1 cellular context compared by ENCODE assay signal in the genomic region with DNA sequence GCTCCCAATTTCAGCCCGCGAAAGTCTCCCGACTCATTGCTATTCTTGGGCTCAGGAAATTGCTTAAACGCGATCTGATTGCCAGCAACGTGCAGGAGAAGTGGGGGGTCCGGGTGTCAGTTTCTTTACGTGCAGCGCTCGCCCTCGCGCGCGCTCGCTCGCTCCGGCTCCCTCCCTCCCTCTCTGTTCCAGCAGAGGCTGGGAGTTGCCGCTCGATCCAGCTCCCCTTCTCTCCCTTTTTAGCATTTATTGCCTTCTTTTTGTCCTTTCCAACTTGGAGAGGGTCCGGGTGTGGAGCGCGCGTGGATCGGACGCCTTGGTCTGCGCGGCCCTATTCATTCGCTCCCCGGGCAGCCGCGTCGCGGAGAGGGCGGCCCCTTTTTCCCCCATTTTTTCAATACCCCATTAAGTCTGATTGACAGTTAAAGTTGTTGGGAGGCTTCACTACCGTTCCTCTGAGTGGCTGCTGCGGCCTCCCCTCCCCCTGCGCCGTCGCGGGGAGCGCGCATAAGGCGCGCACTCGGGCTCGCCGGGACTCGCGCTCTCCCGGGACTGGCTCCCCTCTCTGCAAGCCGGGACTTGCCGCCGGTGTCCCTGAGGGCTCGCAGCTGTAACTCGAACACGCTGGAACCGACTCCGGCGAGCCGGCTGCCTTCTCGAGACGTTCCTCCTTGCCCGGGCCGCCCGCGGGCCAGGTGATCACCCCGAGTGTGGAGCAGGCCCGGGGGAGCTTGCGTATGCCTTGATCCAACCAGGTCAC.
TF ChIP-seq lines count a peak whose summit lies in the region.

A gene with protein sequence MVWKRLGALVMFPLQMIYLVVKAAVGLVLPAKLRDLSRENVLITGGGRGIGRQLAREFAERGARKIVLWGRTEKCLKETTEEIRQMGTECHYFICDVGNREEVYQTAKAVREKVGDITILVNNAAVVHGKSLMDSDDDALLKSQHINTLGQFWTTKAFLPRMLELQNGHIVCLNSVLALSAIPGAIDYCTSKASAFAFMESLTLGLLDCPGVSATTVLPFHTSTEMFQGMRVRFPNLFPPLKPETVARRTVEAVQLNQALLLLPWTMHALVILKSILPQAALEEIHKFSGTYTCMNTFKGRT (minus strand): TSS at position 310 of the 760 bp plus-strand sequence. CDS start 862 bp downstream, outside the sequence.

TF ChIP-seq in K562, 482 proteins besides CTCF, POLR2A, EP300 and RAD21 (continued from another document):
- TF ChIP-seq, protein P1, sequence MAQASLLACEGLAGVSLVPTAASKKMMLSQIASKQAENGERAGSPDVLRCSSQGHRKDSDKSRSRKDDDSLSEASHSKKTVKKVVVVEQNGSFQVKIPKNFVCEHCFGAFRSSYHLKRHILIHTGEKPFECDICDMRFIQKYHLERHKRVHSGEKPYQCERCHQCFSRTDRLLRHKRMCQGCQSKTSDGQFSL (CRISPR knock-in tag; IDR thresholded peaks at IDR 0.05), result peak; percentile 56
- TF ChIP-seq, protein P1 (tag; IDR thresholded peaks at IDR 0.05), result peak in 1 of 2 experiments; percentile 73; a peak in 2 of 4 replicates
- TF ChIP-seq ZNF232 (CRISPR knock-in tag; IDR thresholded peaks at IDR 0.05), result peak; percentile 57; the same call in 1 of the 2 replicates
- TF ChIP-seq ATF7 (IDR thresholded peaks at IDR 0.05), result peak; percentile 61
- TF ChIP-seq POLR2AphosphoS5 (IDR thresholded peaks at IDR 0.05; ENCODE audit: control insufficient read depth, insufficient read depth, low read depth, low read length), result peak; percentile 41; the same call in 1 of the 2 replicates
